8 cellular contexts compared by ENCODE assay signal in genomic region chr1:234975122-234975940, GRCh38.
DNase-seq lines count a peak whose midpoint lies in the region; ATAC-seq and TF ChIP-seq lines count a peak whose summit lies in the region.

No MANE protein-coding gene starts in this region.

- DNase-seq in AG08395 (ENCODE audit: low spot score): peak; percentile 74
- peak; percentile 88 for DNase-seq in HS-5 (ENCODE audit: low read depth)
- DNase-seq in fibroblast of mammary gland (ENCODE audit: low read depth): peak; percentile 96
- no peak for DNase-seq in NAMALWA (ENCODE audit: low spot score)

- peak overlapping the region; percentile 3 for H3K4me2 ChIP-seq in skeletal muscle satellite cell (ENCODE audit: low read length)

- H3K9me3 ChIP-seq in skeletal muscle satellite cell (replicated peaks; ENCODE audit: low read length): no peaks in the 10 kb centered on the region

- H3K9ac ChIP-seq in skeletal muscle satellite cell (ENCODE audit: low read depth, low read length): peak overlapping the region; percentile 35

- H3K36me3 ChIP-seq in skeletal muscle satellite cell (ENCODE audit: insufficient read depth, low read length): no peaks in the 10 kb centered on the region

- no peaks in the 10 kb centered on the region for H3K27me3 ChIP-seq in skeletal muscle satellite cell (ENCODE audit: control insufficient read depth, insufficient read depth, low read length)

- H3K4me3 ChIP-seq in fibroblast of mammary gland (ENCODE audit: control insufficient read depth, low read depth, low read length) (no peak overlapping the region), skeletal muscle satellite cell (ENCODE audit: low read length) (no peak overlapping the region)

- no peak for TF ChIP-seq CTCF in fibroblast of mammary gland (conservative IDR thresholded peaks at IDR 0.05; ENCODE audit: control insufficient read depth, insufficient read depth, low read depth, low read length)

- H3K4me1 ChIP-seq in skeletal muscle satellite cell (ENCODE audit: control insufficient read depth, insufficient read depth, low read length): peaks cover 76% of the 10 kb centered on the region

- peak; percentile 62 for ATAC-seq in SK-N-SH treated with all-trans-retinoic acid at 6 μM for 48 hours
- ATAC-seq in GM18909 (IDR thresholded peaks at IDR 0.05; ENCODE audit: poor library complexity, unreplicated experiment): no peak
- no peak for ATAC-seq in HG02571 (IDR thresholded peaks at IDR 0.05; ENCODE audit: unreplicated experiment)

TF ChIP-seq in SK-N-SH treated with all-trans-retinoic acid at 6 μM for 48 hours, 23 proteins besides CTCF, POLR2A, EP300 and RAD21:
- TF ChIP-seq TOX (CRISPR knock-in tag; IDR thresholded peaks at IDR 0.05; ENCODE audit: borderline replicate concordance) (peak; percentile 91), RARB (CRISPR knock-in tag; IDR thresholded peaks at IDR 0.05) (peak; percentile 83), ZC3H10 (CRISPR knock-in tag; IDR thresholded peaks at IDR 0.05) (peak; percentile 42), OSR1 (CRISPR knock-in tag; IDR thresholded peaks at IDR 0.05) (no peak), CSDC2 (CRISPR knock-in tag; IDR thresholded peaks at IDR 0.05) (no peak; the same call in 1 of the 2 replicates)
